9 cellular contexts compared by ENCODE assay signal in the genomic region with DNA sequence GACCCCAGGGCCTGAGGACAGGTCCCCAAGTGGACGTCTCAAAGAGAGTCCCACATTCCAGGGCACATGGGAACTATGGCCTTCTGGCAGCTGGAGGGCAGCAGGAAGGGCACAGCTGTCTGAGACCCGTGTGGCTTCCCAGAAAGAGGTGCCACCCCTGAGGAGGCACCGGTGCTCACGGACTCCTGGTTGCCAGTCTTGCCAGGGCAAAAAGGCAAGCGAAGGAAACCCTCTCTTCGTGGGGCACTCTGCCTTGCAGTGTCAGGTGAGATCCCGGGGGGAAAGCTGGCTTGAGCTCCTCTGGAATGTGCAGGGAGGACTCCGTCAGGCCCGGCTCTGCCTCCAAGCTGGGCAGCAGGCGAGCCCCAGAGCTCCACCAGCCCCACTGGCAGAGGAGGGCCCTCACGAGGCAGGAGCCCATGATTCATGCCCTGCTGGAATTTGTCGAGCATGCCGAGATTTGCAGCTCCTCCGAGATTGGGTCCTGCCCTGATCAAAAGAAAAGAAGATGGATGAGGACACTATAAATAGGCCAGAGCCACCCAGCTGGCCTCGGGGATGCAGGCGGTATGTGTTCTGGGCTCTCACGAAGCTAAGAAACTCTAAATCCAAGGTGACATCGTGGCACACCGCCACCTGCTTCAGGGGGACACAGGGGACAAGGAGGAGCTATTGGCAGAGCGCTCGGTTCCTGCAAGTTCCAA. TPM values are rescaled to one million over a fixed set of nuclear protein-coding genes. Genes with fewer than 3 reads are reported as not detected.
DNase-seq lines count a peak whose midpoint lies in the region; ATAC-seq and TF ChIP-seq lines count a peak whose summit lies in the region.
"Had no signal": no experiment of that assay in that cellular context is flagged by ENCODE, and none has a peak within 500 bp of the region (broad histone marks: within the 10 kb centered on the region; RNA-seq: fewer than 3 reads in every experiment).

No MANE protein-coding gene starts in this region.

- H3K9ac ChIP-seq in GM23248 (peak overlapping the region; percentile 83), skeletal muscle satellite cell (ENCODE audit: low read depth, low read length) (peak overlapping the region; percentile 67)

- ATAC-seq in GM21526 (IDR thresholded peaks at IDR 0.05; ENCODE audit: low FRiP score, unreplicated experiment) = no peak

- 16 to 17% methylated on average over 19 to 21 of the region's 21 CpGs for WGBS in GM23248 (ENCODE audit: low coverage in 1 of 2, low lambda C conversion rate in 2 of 2, missing lambda C conversion rate in 2 of 2), 2 experiments

- H3K4me2 ChIP-seq in GM23248 (ENCODE audit: unreplicated experiment) = peak overlapping the region; percentile 64
- H3K4me2 ChIP-seq in skeletal muscle satellite cell (ENCODE audit: low read length) = peak overlapping the region; percentile 64

- in situ Hi-C loops in GM23248 (cut with MboI) = loop anchor here (10.0 to 25.0 kb wide), 3 partner anchors 163 to 410 kb away; no protein-coding TSS in a partner anchor

- peak overlapping the region; percentile 67 to 94 (median 88) for H3K27ac Mint-ChIP-seq in brain

- H3K27ac ChIP-seq in GM23248 = peak overlapping the region; percentile 96

- H3K4me1 ChIP-seq in GM23248 (ENCODE audit: insufficient read depth) (peaks cover 45% of the 10 kb centered on the region), skeletal muscle satellite cell (ENCODE audit: control insufficient read depth, insufficient read depth, low read length) (peaks cover 23% of the 10 kb centered on the region)

- H4K20me1 ChIP-seq in GM23248 (ENCODE audit: insufficient read depth) = no peaks in the 10 kb centered on the region

- peaks cover 36% of the 10 kb centered on the region for H3K4me1 Mint-ChIP-seq in brain

- H3K79me2 ChIP-seq in GM23248 (ENCODE audit: insufficient read depth) = no peaks in the 10 kb centered on the region

- H3K36me3 ChIP-seq in GM23248 (ENCODE audit: low read depth) (no peaks in the 10 kb centered on the region), skeletal muscle satellite cell (ENCODE audit: insufficient read depth, low read length) (no peaks in the 10 kb centered on the region)

- TF ChIP-seq CTCF in brain (conservative IDR thresholded peaks at IDR 0.05) = no peak

- H2AFZ ChIP-seq in GM23248 = peak overlapping the region; percentile 74

- H3K9me3 Mint-ChIP-seq in brain = peaks cover 0 to under 1% (median 0%) of the 10 kb centered on the region in 5 experiments

- DNase-seq in GM23248 (peak; percentile 96), islet precursor cell (peak; percentile 90), 8988T (no peak), NCI-H1436 treated with DMSO at 0.1 percent for 48 hours (lab: John Stamatoyannopoulos, UW) (no peak), NCI-H2171 (lab: John Stamatoyannopoulos, UW) (no peak)
- DNase-seq: NCI-H1105 had no signal

- peak overlapping the region in 3 of 5 experiments; percentile 7 to 53 (median 11) for H3K4me3 Mint-ChIP-seq in brain

- no peaks in the 10 kb centered on the region for H3K36me3 Mint-ChIP-seq in brain

- H3K27me3 ChIP-seq in GM23248 (replicated peaks; ENCODE audit: insufficient read depth) (no peaks in the 10 kb centered on the region), skeletal muscle satellite cell (ENCODE audit: control insufficient read depth, insufficient read depth, low read length) (peaks cover 5% of the 10 kb centered on the region)

- H3K27me3 Mint-ChIP-seq in brain = no peaks in the 10 kb centered on the region

- H3K9me3 ChIP-seq in GM23248 (ENCODE audit: low read depth) = no peaks in the 10 kb centered on the region
- H3K9me3 ChIP-seq in skeletal muscle satellite cell (replicated peaks; ENCODE audit: low read length) = no peaks in the 10 kb centered on the region

- peaks cover 19% of the 10 kb centered on the region for H3F3A ChIP-seq in GM23248 (ENCODE audit: insufficient read depth)

- peak overlapping the region; percentile 39 for H3K4me3 ChIP-seq in GM23248
- H3K4me3 ChIP-seq in skeletal muscle satellite cell (ENCODE audit: low read length) = peak overlapping the region; percentile 25

- H3K9me2 ChIP-seq in GM23248 (ENCODE audit: insufficient read depth) = no peaks in the 10 kb centered on the region

RNA-seq across cellular contexts. Expression of a gene that starts 9.9 kb away (rescaled TPM):
- 0.38 and 0.54 TPM in 2 replicates for total RNA-seq in GM23248 (2014; rRNA removed; shearing (Covaris generic))
- 0.15 and 0.23 TPM in 2 replicates for polyA plus RNA-seq in GM23248 (2016; fragmentation: Nextera tagmentation; extraction: Ambion mirVana)
- polyA plus RNA-seq in brain (ENCODE audit: insufficient read depth, low read depth, low replicate concordance) = 1.5 TPM
- under 0.01 and 0.25 TPM in 2 replicates for total RNA-seq in skeletal muscle satellite cell (2012; rRNA removed)

Comparison
In these comparisons a context has a peak if more than half of its experiments do, and no peak if none do; other contexts are left out.
1. DNase-seq: peak in GM23248 (single experiment) and islet precursor cell (single experiment); none in 8988T (single experiment), NCI-H1436 treated with DMSO at 0.1 percent for 48 hours (single experiment) and NCI-H2171 (single experiment).